In genomic region chr12:6223545-6223944, GRCh38 we compare ENCODE assay signal across 19 cellular contexts. TPM values are rescaled to one million over a fixed set of nuclear protein-coding genes. Genes with fewer than 3 reads are reported as not detected.
DNase-seq lines count a peak whose midpoint lies in the region; ATAC-seq and TF ChIP-seq lines count a peak whose summit lies in the region.
"Had no signal": no experiment of that assay in that cellular context is flagged by ENCODE, and none has a peak within 500 bp of the region (broad histone marks: within the 10 kb centered on the region; RNA-seq: fewer than 3 reads in every experiment).

No MANE protein-coding gene starts in this region.

- intact Hi-C loops in right cardiac atrium (cut with DNase I): no loop called here
- intact Hi-C loops in Right ventricle myocardium inferior (cut with DNase I): no loop called here
- intact Hi-C loops in left lung (cut with DNase I): no loop called here
- intact Hi-C loops in gastrocnemius medialis (cut with DNase I; ENCODE audit: low total_unique reads): no loop called here
- intact Hi-C loops in vagina (cut with DNase I): no loop called here
- intact Hi-C loops in Calu3 (cut with micrococcal nuclease; ENCODE audit: unreplicated experiment): no loop called here

- in situ Hi-C loops in gastrocnemius medialis (cut with MboI; ENCODE audit: low sequenced_read_pairs in 4 of 4): no loop called here

- H3K27ac Mint-ChIP-seq in Calu3 (ENCODE audit: unreplicated experiment): no peak overlapping the region
- H3K27ac Mint-ChIP-seq: activated CD4-positive, alpha-beta T cell treated with anti-CD3 and anti-CD28 coated beads, Interleukin-2, amount 10 ng/mL, durations not matched to agents 7 days and 5 days; activated naive CD8-positive, alpha-beta T cell treated with anti-CD3 and anti-CD28 coated beads for 36 hours had no signal

- peaks cover 30% of the 10 kb centered on the region for H3K4me1 Mint-ChIP-seq in Calu3 (ENCODE audit: low read depth, unreplicated experiment)

- peaks cover 28% of the 10 kb centered on the region for H3K36me3 Mint-ChIP-seq in Calu3 (ENCODE audit: insufficient read depth, unreplicated experiment)
- H3K36me3 Mint-ChIP-seq: activated naive CD8-positive, alpha-beta T cell treated with anti-CD3 and anti-CD28 coated beads for 36 hours; CD4-positive, alpha-beta memory T cell had no signal

- DNase-seq in right cardiac atrium: peak in 2 of 3 donors; percentile 45
- DNase-seq in Right ventricle myocardium inferior (ENCODE audit: missing footprints): no peak
- no peak for DNase-seq in left lung
- DNase-seq in gastrocnemius medialis: no peak
- DNase-seq in vagina (ENCODE audit: extremely low spot score in 2 of 2): no peak
- DNase-seq in NCI-H345 (lab: John Stamatoyannopoulos, UW): no peak
- no peak for DNase-seq in Calu3
- DNase-seq: activated CD4-positive, alpha-beta T cell treated with anti-CD3 and anti-CD28 coated beads, Interleukin-2, amount 10 ng/mL, durations not matched to agents 7 days and 5 days; activated naive CD8-positive, alpha-beta T cell treated with anti-CD3 and anti-CD28 coated beads for 36 hours; CD4-positive, alpha-beta memory T cell; DND-41; effector CD8-positive, alpha-beta T cell; NCI-H2081; NCI-H524; OCI-M1; SK-N-SH; stimulated activated CD4-positive, alpha-beta T cell treated with anti-CD3 and anti-CD28 coated beads, Interleukin-2, amount 100 ng/mL, for 48 hours had no signal

- no peak for ATAC-seq in right cardiac atrium
- ATAC-seq in Right ventricle myocardium inferior: no peak
- no peak for ATAC-seq in left lung
- no peak for ATAC-seq in gastrocnemius medialis
- no peak for ATAC-seq in GM21723 (IDR thresholded peaks at IDR 0.05; ENCODE audit: unreplicated experiment)

- 91% methylated on average over 10 of the region's 10 CpGs for WGBS in right cardiac atrium

- peaks cover 0 to 29% of the 10 kb centered on the region in 2 donors for H3K36me3 ChIP-seq in left lung
- H3K36me3 ChIP-seq in gastrocnemius medialis: no peaks in the 10 kb centered on the region
- peaks cover 0 to 18% of the 10 kb centered on the region in 2 donors for H3K36me3 ChIP-seq in vagina

- no peak for TF ChIP-seq CTCF in left lung (IDR thresholded peaks at IDR 0.05)
- no peak for TF ChIP-seq CTCF in gastrocnemius medialis (IDR thresholded peaks at IDR 0.05 in 4 of 5, conservative IDR thresholded peaks at IDR 0.05 in 1 of 5)
- TF ChIP-seq CTCF in vagina (IDR thresholded peaks at IDR 0.05): no peak
- no peak for TF ChIP-seq CTCF in Calu3 (IDR thresholded peaks at IDR 0.05; ENCODE audit: unreplicated experiment)

- no peaks in the 10 kb centered on the region for H3K27me3 Mint-ChIP-seq in Calu3 (ENCODE audit: unreplicated experiment)
- H3K27me3 Mint-ChIP-seq: activated CD4-positive, alpha-beta T cell treated with anti-CD3 and anti-CD28 coated beads, Interleukin-2, amount 10 ng/mL, durations not matched to agents 7 days and 5 days; activated naive CD8-positive, alpha-beta T cell treated with anti-CD3 and anti-CD28 coated beads for 36 hours had no signal

- TF ChIP-seq POLR2A in gastrocnemius medialis (IDR thresholded peaks at IDR 0.05) (no peak), vagina (IDR thresholded peaks at IDR 0.05) (no peak)

- H3K27ac ChIP-seq in right cardiac atrium (ENCODE audit: low read length) (no peak overlapping the region), left lung (peak overlapping the region; percentile 13 to 67), gastrocnemius medialis (peak overlapping the region in 3 of 4 donors; percentile 85 to 89 (median 87)), vagina (peak overlapping the region; percentile 93)

- CTCF ChIA-PET in Calu3 (lab: Charles Lee): no interaction called here

- peaks cover 25% of the 10 kb centered on the region for H3K4me1 ChIP-seq in right cardiac atrium (ENCODE audit: control insufficient read depth, insufficient read depth, low read length)
- peaks cover 28 to 77% of the 10 kb centered on the region in 2 donors for H3K4me1 ChIP-seq in left lung
- peaks cover 49 to 58% of the 10 kb centered on the region in 2 donors for H3K4me1 ChIP-seq in gastrocnemius medialis
- H3K4me1 ChIP-seq in vagina: peaks cover 100% of the 10 kb centered on the region

- H3K4me3 Mint-ChIP-seq in Calu3 (ENCODE audit: low read depth, unreplicated experiment): no peak overlapping the region
- H3K4me3 Mint-ChIP-seq: activated CD4-positive, alpha-beta T cell treated with anti-CD3 and anti-CD28 coated beads, Interleukin-2, amount 10 ng/mL, durations not matched to agents 7 days and 5 days; activated naive CD8-positive, alpha-beta T cell treated with anti-CD3 and anti-CD28 coated beads for 36 hours; CD4-positive, alpha-beta memory T cell had no signal

- H3K9me3 ChIP-seq in right cardiac atrium (ENCODE audit: control insufficient read depth, low read length) (no peaks in the 10 kb centered on the region), left lung (no peaks in the 10 kb centered on the region), gastrocnemius medialis (no peaks in the 10 kb centered on the region), vagina (no peaks in the 10 kb centered on the region)
- H3K9me3 ChIP-seq: SK-N-SH had no signal

- no peaks in the 10 kb centered on the region for H3K9me3 Mint-ChIP-seq in Calu3 (ENCODE audit: low read depth, unreplicated experiment)
- H3K9me3 Mint-ChIP-seq: activated CD4-positive, alpha-beta T cell treated with anti-CD3 and anti-CD28 coated beads, Interleukin-2, amount 10 ng/mL, durations not matched to agents 7 days and 5 days; activated naive CD8-positive, alpha-beta T cell treated with anti-CD3 and anti-CD28 coated beads for 36 hours; CD4-positive, alpha-beta memory T cell had no signal

- no TSS peak for BruUV-seq in Calu3 (replicated peaks; lab: Mats Ljungman, UMichigan)

- H3K4me3 ChIP-seq in right cardiac atrium (ENCODE audit: low read length) (no peak overlapping the region), left lung (no peak overlapping the region), gastrocnemius medialis (no peak overlapping the region), vagina (no peak overlapping the region)

- no peaks in the 10 kb centered on the region for H3K27me3 ChIP-seq in right cardiac atrium (ENCODE audit: control insufficient read depth, insufficient read depth)
- H3K27me3 ChIP-seq in left lung: no peaks in the 10 kb centered on the region
- H3K27me3 ChIP-seq in gastrocnemius medialis: no peaks in the 10 kb centered on the region
- no peaks in the 10 kb centered on the region for H3K27me3 ChIP-seq in vagina

RNA-seq across cellular contexts. Expression of gene CD9, which starts 23.3 kb away (rescaled TPM):
- total RNA-seq in right cardiac atrium (100 to 1,000 TPM; 117 to 248 (median 134) TPM), Right ventricle myocardium inferior (46.9 TPM), left lung (100 to 1,000 TPM; 416 to 512 TPM), gastrocnemius medialis (10 to 100 TPM; 26.7 to 50.6 (median 48.4) TPM), vagina (366 TPM), Calu3 (2022) (124 and 128 TPM in 2 replicates)
- 212 TPM for polyA plus RNA-seq in right cardiac atrium
- polyA plus RNA-seq: neural cell had no signal

Comparison
In these comparisons a context has a peak if more than half of its experiments do, and no peak if none do; other contexts are left out.
1. DNase-seq: peak in right cardiac atrium (2 of 3); none in Right ventricle myocardium inferior (single experiment), left lung (0 of 2), gastrocnemius medialis (0 of 2), vagina (0 of 2), NCI-H345 (single experiment) and Calu3 (single experiment).